ENCODE assay signal across 8 cellular contexts in the genomic region with DNA sequence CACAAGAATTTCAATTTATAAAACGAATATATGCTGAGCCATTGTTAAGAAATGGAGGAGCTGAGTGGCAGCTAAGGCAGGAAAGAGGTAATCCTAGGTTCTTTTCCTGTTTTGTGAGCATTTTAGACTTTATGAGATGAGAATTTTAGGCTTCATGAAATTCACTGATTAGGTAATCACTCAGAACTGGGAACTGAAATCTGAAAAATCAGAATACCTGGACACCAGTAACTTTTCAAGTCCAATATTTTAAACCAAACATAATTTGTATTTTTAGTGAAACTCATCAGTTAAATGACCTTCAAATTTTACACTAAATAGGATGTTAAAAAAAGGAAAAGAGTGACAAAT.
"Had no signal": no experiment of that assay in that cellular context is flagged by ENCODE, and none has a peak within 500 bp of the region (broad histone marks: within the 10 kb centered on the region; RNA-seq: fewer than 3 reads in every experiment).

No MANE protein-coding gene starts in this region.

- H3K27me3 Mint-ChIP-seq: IgD-negative memory B cell had no signal

- H3K4me3 ChIP-seq: GM23248 had no signal

- H3K27ac Mint-ChIP-seq: H9, IgD-negative memory B cell had no signal

- H3K9ac ChIP-seq: GM23248 had no signal

- H2AFZ ChIP-seq: GM23248 had no signal

- H3K4me3 Mint-ChIP-seq: H9, IgD-negative memory B cell had no signal

- H3K4me1 Mint-ChIP-seq: IgD-negative memory B cell had no signal

- FAIRE-seq: H54, HTR-8/SVneo had no signal

- H3K27ac ChIP-seq: GM23248 had no signal

- DNase-seq: GM23248, GOT3, H9, HCEC 1CT, KBM-7 had no signal

- H3K9me3 Mint-ChIP-seq: H9 had no signal
